ENCODE assay signal across 23 cellular contexts in genomic region chr4:55437356-55437796, GRCh38. TPM values are rescaled to one million over a fixed set of nuclear protein-coding genes. Genes with fewer than 3 reads are reported as not detected.
DNase-seq lines count a peak whose midpoint lies in the region; ATAC-seq and TF ChIP-seq lines count a peak whose summit lies in the region.
"Had no signal": no experiment of that assay in that cellular context is flagged by ENCODE, and none has a peak within 500 bp of the region (broad histone marks: within the 10 kb centered on the region; RNA-seq: fewer than 3 reads in every experiment).

No MANE protein-coding gene starts in this region.

- H3K9me3 ChIP-seq in mammary epithelial cell (replicated peaks; ENCODE audit: insufficient read depth, low read length) (no peaks in the 10 kb centered on the region), gastroesophageal sphincter (no peaks in the 10 kb centered on the region)
- H3K9me3 ChIP-seq: esophagus muscularis mucosa, left lung, right atrium auricular region, testis had no signal

- no peak overlapping the region for H3K4me2 ChIP-seq in mammary epithelial cell (ENCODE audit: insufficient read depth, low read depth, low read length)

- no peaks in the 10 kb centered on the region for H3K4me1 Mint-ChIP-seq in MCF 10A (ENCODE audit: insufficient read depth, unreplicated experiment)
- H3K4me1 Mint-ChIP-seq in activated T-cell treated with anti-CD3 and anti-CD28 coated beads, Interleukin-2, amount 50 U/mL, for 4 hours (ENCODE audit: low read depth): peaks cover 16% of the 10 kb centered on the region

- TF ChIP-seq EP300 in gastroesophageal sphincter (IDR thresholded peaks at IDR 0.05): no peak

- ATAC-seq in activated T-cell treated with anti-CD3 and anti-CD28 coated beads, Interleukin-2, amount 50 U/mL, for 4 hours: no peak
- ATAC-seq in gastroesophageal sphincter (no peak), GM19463 (IDR thresholded peaks at IDR 0.05; ENCODE audit: unreplicated experiment) (no peak), GM18861 (IDR thresholded peaks at IDR 0.05; ENCODE audit: unreplicated experiment) (no peak)
- ATAC-seq: left lung, natural killer cell had no signal

- H3K27ac Mint-ChIP-seq in MCF 10A (ENCODE audit: low read depth, unreplicated experiment): no peak overlapping the region
- H3K27ac Mint-ChIP-seq: activated naive CD8-positive, alpha-beta T cell treated with anti-CD3 and anti-CD28 coated beads, Interleukin-2, amount 10 ng/mL, durations not matched to agents 7 days and 5 days had no signal

- no peak overlapping the region for H3K4me3 Mint-ChIP-seq in MCF 10A (ENCODE audit: unreplicated experiment)
- no peak overlapping the region for H3K4me3 Mint-ChIP-seq in activated T-cell treated with anti-CD3 and anti-CD28 coated beads, Interleukin-2, amount 50 U/mL, for 4 hours
- H3K4me3 Mint-ChIP-seq: activated naive CD8-positive, alpha-beta T cell treated with anti-CD3 and anti-CD28 coated beads, Interleukin-2, amount 10 ng/mL, durations not matched to agents 7 days and 5 days; CD4-positive, alpha-beta T cell; natural killer cell had no signal

- H3K27me3 ChIP-seq in mammary epithelial cell (ENCODE audit: insufficient read depth, low read length) (no peaks in the 10 kb centered on the region), gastroesophageal sphincter (no peaks in the 10 kb centered on the region)
- H3K27me3 ChIP-seq: esophagus muscularis mucosa, left lung, right atrium auricular region, testis had no signal

- no peak for TF ChIP-seq POLR2A in gastroesophageal sphincter (IDR thresholded peaks at IDR 0.05)

- H3K9me3 Mint-ChIP-seq in MCF 10A (ENCODE audit: unreplicated experiment): no peaks in the 10 kb centered on the region
- no peaks in the 10 kb centered on the region for H3K9me3 Mint-ChIP-seq in activated T-cell treated with anti-CD3 and anti-CD28 coated beads, Interleukin-2, amount 50 U/mL, for 4 hours
- H3K9me3 Mint-ChIP-seq: activated naive CD8-positive, alpha-beta T cell treated with anti-CD3 and anti-CD28 coated beads, Interleukin-2, amount 10 ng/mL, durations not matched to agents 7 days and 5 days; CD4-positive, alpha-beta T cell; natural killer cell had no signal

- peaks cover 48% of the 10 kb centered on the region for H3K36me3 Mint-ChIP-seq in MCF 10A (ENCODE audit: insufficient read depth, unreplicated experiment)
- peaks cover 29% of the 10 kb centered on the region for H3K36me3 Mint-ChIP-seq in activated T-cell treated with anti-CD3 and anti-CD28 coated beads, Interleukin-2, amount 50 U/mL, for 4 hours (ENCODE audit: insufficient read depth)

- H3K4me3 ChIP-seq in mammary epithelial cell (replicated peaks in 1 of 3; ENCODE audit: insufficient read depth in 1 of 3, low read depth in 2 of 3, low read length in 3 of 3) (no peak overlapping the region), cardiac fibroblast (replicated peaks in 1 of 2; ENCODE audit: low read depth in 2 of 2, low read length in 2 of 2) (no peak overlapping the region), gastroesophageal sphincter (no peak overlapping the region)
- H3K4me3 ChIP-seq: esophagus muscularis mucosa, left lung, right atrium auricular region, testis had no signal

- TF ChIP-seq CTCF in MCF 10A (IDR thresholded peaks at IDR 0.05; ENCODE audit: unreplicated experiment) (no peak), mammary epithelial cell (conservative IDR thresholded peaks at IDR 0.05 in 1 of 2, IDR thresholded peaks at IDR 0.05 in 1 of 2; ENCODE audit: extremely low read depth in 1 of 2, insufficient read depth in 1 of 2, low read depth in 1 of 2, low read length in 2 of 2) (no peak), cardiac fibroblast (IDR thresholded peaks at IDR 0.05; ENCODE audit: low read depth, low read length) (no peak), gastroesophageal sphincter (IDR thresholded peaks at IDR 0.05) (no peak)

- no peak overlapping the region for H3K27ac ChIP-seq in mammary epithelial cell (ENCODE audit: insufficient read depth, low read depth, low read length)
- no peak overlapping the region for H3K27ac ChIP-seq in gastroesophageal sphincter
- H3K27ac ChIP-seq: esophagus muscularis mucosa, HL-60, left lung, right atrium auricular region, testis had no signal

- intact Hi-C loops in MCF 10A (cut with micrococcal nuclease) (loop anchor here (5.0 kb wide), 1 partner anchor 90 kb away; the partner anchor contains the start of gene SRD5A3), mammary epithelial cell (cut with micrococcal nuclease) (no loop called here)

- H2AFZ ChIP-seq in mammary epithelial cell (ENCODE audit: low read depth, low read length): no peak overlapping the region

- no peaks in the 10 kb centered on the region for H3K27me3 Mint-ChIP-seq in MCF 10A (ENCODE audit: insufficient read depth, unreplicated experiment)
- no peaks in the 10 kb centered on the region for H3K27me3 Mint-ChIP-seq in activated T-cell treated with anti-CD3 and anti-CD28 coated beads, Interleukin-2, amount 50 U/mL, for 4 hours (ENCODE audit: low read depth)
- H3K27me3 Mint-ChIP-seq: activated naive CD8-positive, alpha-beta T cell treated with anti-CD3 and anti-CD28 coated beads, Interleukin-2, amount 10 ng/mL, durations not matched to agents 7 days and 5 days; CD4-positive, alpha-beta T cell had no signal

- POLR2A ChIA-PET in MCF 10A (lab: Yijun Ruan, JAX): interaction anchor here (1.2 to 2.6 kb wide), 6 partner anchors 9 to 106 kb away, joined by 3 to 8 read pairs (median 5); no protein-coding TSS in a partner anchor

- BruUV-seq in MCF 10A (replicated peaks; lab: Mats Ljungman, UMichigan): no TSS peak
- no TSS peak for BruUV-seq in mammary epithelial cell (replicated peaks; lab: Mats Ljungman, UMichigan)

- dilution Hi-C loops in mammary epithelial cell (cut with HindIII; ENCODE audit: low sequenced_read_pairs): no loop called here

- 83% methylated on average over 5 of the region's 5 CpGs for WGBS in mammary epithelial cell (ENCODE audit: low coverage, missing lambda C conversion rate)
- WGBS in gastroesophageal sphincter (ENCODE audit: low coverage in 1 of 2), 2 donors: 74 to 75% methylated on average over 5 of the region's 5 CpGs

- no peaks in the 10 kb centered on the region for H3K4me1 ChIP-seq in mammary epithelial cell (ENCODE audit: insufficient read depth, low read length)
- peaks cover 0 to 14% (median 0%) of the 10 kb centered on the region in 3 donors for H3K4me1 ChIP-seq in gastroesophageal sphincter
- H3K4me1 ChIP-seq: left lung, testis had no signal

- peak; percentile 24 for DNase-seq in MCF 10A (ENCODE audit: unreplicated experiment)
- no peak for DNase-seq in mammary epithelial cell
- peak; percentile 12 to 65 for DNase-seq in cardiac fibroblast (ENCODE audit: low read depth in 2 of 2)
- peak; percentile 81 for DNase-seq in iris pigment epithelial cell (ENCODE audit: low read depth)
- no peak for DNase-seq in activated T-cell treated with anti-CD3 and anti-CD28 coated beads, Interleukin-2, amount 50 U/mL, for 4 hours
- DNase-seq: activated CD4-positive, CD25-positive, alpha-beta regulatory T cell treated with anti-CD3 and anti-CD28 coated beads, Interleukin-2, amount 50 U/mL, for 72 hours; activated naive CD8-positive, alpha-beta T cell treated with anti-CD3 and anti-CD28 coated beads, Interleukin-2, amount 10 ng/mL, durations not matched to agents 7 days and 5 days; CD4-positive, alpha-beta T cell; Karpas-422; left lung; natural killer cell; NCI-H187 treated with DMSO at 0.1 percent for 48 hours; NCI-H510A treated with DMSO at 0.1 percent for 48 hours; OCI-M1; stimulated activated CD4-positive, alpha-beta T cell treated with anti-CD3 and anti-CD28 coated beads, Interleukin-2, amount 100 ng/mL, for 24 hours; SW 1271; testis had no signal

- no peaks in the 10 kb centered on the region for H3K79me2 ChIP-seq in mammary epithelial cell (ENCODE audit: insufficient read depth, low read length)

- CTCF ChIA-PET in MCF 10A (lab: Yijun Ruan, JAX) (interaction anchor here (0.6 to 2.7 kb wide), 6 partner anchors 8 to 467 kb away, joined by 3 to 12 read pairs (median 8); no protein-coding TSS in a partner anchor), mammary epithelial cell (lab: Charles Lee; ENCODE audit: low non-redundant PET) (no interaction called here)

- in situ Hi-C loops in mammary epithelial cell (cut with MboI; ENCODE audit: low sequenced_read_pairs in 2 of 2): loop anchor here in 1 of 2 donors (25.0 kb wide), 2 partner anchors 300 to 425 kb away; partner anchors contain the start of gene EXOC1

- H3K9ac ChIP-seq in mammary epithelial cell (ENCODE audit: insufficient read depth, low read length): no peak overlapping the region

- peaks cover 25% of the 10 kb centered on the region for H3K36me3 ChIP-seq in mammary epithelial cell (ENCODE audit: insufficient read depth, low read length)
- H3K36me3 ChIP-seq in gastroesophageal sphincter: peaks cover 0 to 77% of the 10 kb centered on the region in 2 donors

- no peaks in the 10 kb centered on the region for H4K20me1 ChIP-seq in mammary epithelial cell (ENCODE audit: insufficient read depth, low read length)

RNA-seq across cellular contexts. Expression of gene TMEM165, which starts 41.6 kb away (rescaled TPM):
- total RNA-seq in MCF 10A (2022) (110 and 119 TPM in 2 replicates), mammary epithelial cell (100 to 1,000 TPM; 101 to 121 TPM), gastroesophageal sphincter (100 to 1,000 TPM; 136 to 198 (median 169) TPM)
- 57.2 TPM for polyA plus RNA-seq in mammary epithelial cell
- polyA minus RNA-seq in mammary epithelial cell: 178 TPM
- 10 to 100 TPM; 72.3 to 75.1 (median 75.0) TPM for total RNA-seq in activated T-cell treated with anti-CD3 and anti-CD28 coated beads, Interleukin-2, amount 50 U/mL, for 4 hours

Comparison
In these comparisons a context has a peak if more than half of its experiments do, and no peak if none do; other contexts are left out.
1. DNase-seq: peak in MCF 10A (single experiment), cardiac fibroblast (2 of 2) and iris pigment epithelial cell (single experiment); none in mammary epithelial cell (single experiment) and activated T-cell treated with anti-CD3 and anti-CD28 coated beads, Interleukin-2, amount 50 U/mL, for 4 hours (single experiment).